Comparison of ENCODE assay signal across 1 cellular context in genomic region chr14:68627050-68627867, GRCh38.
TF ChIP-seq lines count a peak whose summit lies in the region.

No MANE protein-coding gene starts in this region.

TF ChIP-seq in IMR-90, 13 proteins besides CTCF, POLR2A, EP300 and RAD21 (continued from another document):
- no peak for TF ChIP-seq ELK1 (IDR thresholded peaks at IDR 0.05; ENCODE audit: borderline replicate concordance, low read depth, low read length)
- no peak for TF ChIP-seq CEBPB (IDR thresholded peaks at IDR 0.05; ENCODE audit: low read depth, low read length)
